Comparison of ENCODE assay signal across 8 cellular contexts in genomic region chr20:24992420-24993205, GRCh38. TPM values are rescaled to one million over a fixed set of nuclear protein-coding genes. Genes with fewer than 3 reads are reported as not detected.
DNase-seq lines count a peak whose midpoint lies in the region; ATAC-seq, FAIRE-seq and TF ChIP-seq lines count a peak whose summit lies in the region.

TSS of gene APMAP (minus strand) at chr20:24992751. CDS start at chr20:24992688, 63 bp downstream.

- H3K27ac ChIP-seq in SU-DHL-6 (ENCODE audit: low read depth, low read length) (peak within 1 kb of the TSS; percentile 39), pancreas (peak within 1 kb of the TSS; percentile 84 to 96 (median 90)), thyroid gland (peak within 1 kb of the TSS; percentile 82 to 95 (median 88))

- H3K4me3 Mint-ChIP-seq in activated naive CD8-positive, alpha-beta T cell treated with anti-CD3 and anti-CD28 coated beads, Interleukin-2, amount 10 ng/mL, durations not matched to agents 7 days and 5 days, result peak within 1 kb of the TSS; percentile 97

- WGBS in pancreas, 2 donors, result 0 to 1% methylated on average over 69 to 74 of the region's 74 CpGs
- 0 to 1% methylated on average over 8 to 37 of the region's 74 CpGs for WGBS in thyroid gland, 2 donors

- H4K20me1 ChIP-seq in SU-DHL-6 (ENCODE audit: low read depth, low read length), result no peaks in the 10 kb centered on the region

- peaks cover 5% of the 10 kb centered on the region for H3K27me3 Mint-ChIP-seq in activated naive CD8-positive, alpha-beta T cell treated with anti-CD3 and anti-CD28 coated beads, Interleukin-2, amount 10 ng/mL, durations not matched to agents 7 days and 5 days

- no peaks in the 10 kb centered on the region; the same call in 1 of the 2 replicates for H3K79me2 ChIP-seq in SU-DHL-6 (ENCODE audit: insufficient read depth, low read length)

- H3K27ac Mint-ChIP-seq in activated naive CD8-positive, alpha-beta T cell treated with anti-CD3 and anti-CD28 coated beads, Interleukin-2, amount 10 ng/mL, durations not matched to agents 7 days and 5 days, result peak within 1 kb of the TSS; percentile 95

- H3K36me3 ChIP-seq in SU-DHL-6 (ENCODE audit: low read length), result no peaks in the 10 kb centered on the region
- no peaks in the 10 kb centered on the region for H3K36me3 ChIP-seq in pancreas
- H3K36me3 ChIP-seq in thyroid gland, result no peaks in the 10 kb centered on the region

- peaks cover 44% of the 10 kb centered on the region for H3K4me1 Mint-ChIP-seq in activated naive CD8-positive, alpha-beta T cell treated with anti-CD3 and anti-CD28 coated beads, Interleukin-2, amount 10 ng/mL, durations not matched to agents 7 days and 5 days

- H3K27me3 ChIP-seq in SU-DHL-6 (ENCODE audit: low read length), result no peaks in the 10 kb centered on the region
- H3K27me3 ChIP-seq in pancreas, result no peaks in the 10 kb centered on the region
- H3K27me3 ChIP-seq in thyroid gland, result no peaks in the 10 kb centered on the region

- H3K9me2 ChIP-seq in SU-DHL-6 (replicated peaks; ENCODE audit: insufficient read depth, low read length), result no peaks in the 10 kb centered on the region

- peak within 1 kb of the TSS; percentile 83 for H2AFZ ChIP-seq in SU-DHL-6 (ENCODE audit: low read depth, low read length, severe bottlenecking)

- H3F3A ChIP-seq in SU-DHL-6 (ENCODE audit: insufficient read depth), result no peaks in the 10 kb centered on the region

- H3K4me1 ChIP-seq in pancreas (peaks cover 5 to 32% (median 8%) of the 10 kb centered on the region in 3 donors), thyroid gland (peaks cover 53 to 57% of the 10 kb centered on the region in 2 donors)

- peak within 1 kb of the TSS; percentile 87 for H3K9ac ChIP-seq in SU-DHL-6 (ENCODE audit: low read length)

- H3K4me3 ChIP-seq in GM12864 (ENCODE audit: low read depth, low read length), result peak within 1 kb of the TSS; percentile 70
- H3K4me3 ChIP-seq in SU-DHL-6 (ENCODE audit: insufficient read depth, low read length, poor library complexity, severe bottlenecking), result peak within 1 kb of the TSS; percentile 84
- H3K4me3 ChIP-seq in pancreas, result peak within 1 kb of the TSS; percentile 48 to 90 (median 68)
- peak within 1 kb of the TSS; percentile 49 to 91 (median 71) for H3K4me3 ChIP-seq in thyroid gland (replicated peaks in 1 of 3)

- H3K4me2 ChIP-seq in SU-DHL-6 (ENCODE audit: low read depth, low read length, poor library complexity, severe bottlenecking), result peak within 1 kb of the TSS; percentile 80

- DNase-seq in GM12864 (ENCODE audit: low read depth), result peak; percentile 71
- peak; percentile 92 for DNase-seq in NCI-H1092 treated with DMSO at 0.1 percent for 48 hours (lab: John Stamatoyannopoulos, UW)
- peak; percentile 98 for DNase-seq in activated naive CD8-positive, alpha-beta T cell treated with anti-CD3 and anti-CD28 coated beads, Interleukin-2, amount 10 ng/mL, durations not matched to agents 7 days and 5 days
- peak; percentile 93 to 99 (median 98) for DNase-seq in head of caudate nucleus
- DNase-seq in pancreas, result peak; percentile 93 to 97 (median 96)
- peak; percentile 96 for DNase-seq in thyroid gland

- no peaks in the 10 kb centered on the region for H3K9me3 Mint-ChIP-seq in activated naive CD8-positive, alpha-beta T cell treated with anti-CD3 and anti-CD28 coated beads, Interleukin-2, amount 10 ng/mL, durations not matched to agents 7 days and 5 days

- POLR2A ChIA-PET in activated naive CD8-positive, alpha-beta T cell treated with anti-CD3 and anti-CD28 coated beads, Interleukin-2, amount 10 ng/mL, durations not matched to agents 7 days and 5 days (lab: Charles Lee), result interaction anchor here (0.6 to 3.9 kb wide), 10 partner anchors 38 to 259 kb away, joined by 3 to 32 read pairs (median 5); partner anchors contain the start of genes ACSS1 and CST7

- peaks cover 14% of the 10 kb centered on the region for H3K36me3 Mint-ChIP-seq in activated naive CD8-positive, alpha-beta T cell treated with anti-CD3 and anti-CD28 coated beads, Interleukin-2, amount 10 ng/mL, durations not matched to agents 7 days and 5 days

- ATAC-seq in HG02623 (IDR thresholded peaks at IDR 0.05; ENCODE audit: unreplicated experiment), result peak; percentile 97
- ATAC-seq in activated naive CD8-positive, alpha-beta T cell treated with anti-CD3 and anti-CD28 coated beads, Interleukin-2, amount 10 ng/mL, durations not matched to agents 7 days and 5 days (ENCODE audit: low read depth), result peak; percentile 92
- ATAC-seq in pancreas, result peak; percentile 94 to 97 (median 96)

- no peaks in the 10 kb centered on the region for H3K9me3 ChIP-seq in SU-DHL-6 (ENCODE audit: insufficient read depth, low read length)
- no peaks in the 10 kb centered on the region for H3K9me3 ChIP-seq in pancreas
- no peaks in the 10 kb centered on the region for H3K9me3 ChIP-seq in thyroid gland

- FAIRE-seq in pancreas (lab: Jason Lieb, UNC), result no peak

- intact Hi-C loops in head of caudate nucleus (cut with DNase I), result loop anchor here (5.0 kb wide), 4 partner anchors 185 to 400 kb away; partner anchors contain the start of genes ABHD12, ENTPD6 and PYGB
- intact Hi-C loops in pancreas (cut with DNase I), result loop anchor here in 2 of 3 donors (10.0 kb wide), 2 partner anchors 72 to 182 kb away; no protein-coding TSS in a partner anchor
- intact Hi-C loops in thyroid gland (cut with DNase I), result loop anchor here (5.0 kb wide), 1 partner anchor 405 kb away; no protein-coding TSS in a partner anchor

- TF ChIP-seq CTCF in GM12864 (IDR thresholded peaks at IDR 0.05; ENCODE audit: low read depth, low read length, missing control alignments), result no peak
- no peak for TF ChIP-seq CTCF in SU-DHL-6 (IDR thresholded peaks at IDR 0.05; ENCODE audit: insufficient read depth, low read length, poor library complexity, severe bottlenecking)
- no peak for TF ChIP-seq CTCF in pancreas (IDR thresholded peaks at IDR 0.05)
- TF ChIP-seq CTCF in thyroid gland (IDR thresholded peaks at IDR 0.05), result peak in 1 of 6 experiments; percentile 7

- TF ChIP-seq POLR2A in thyroid gland (IDR thresholded peaks at IDR 0.05), result peak; percentile 95 to 100

RNA-seq across cellular contexts. Expression of gene APMAP, which starts in this region (rescaled TPM):
- 10 to 100 TPM; 60.7 to 64.6 TPM for total RNA-seq in activated naive CD8-positive, alpha-beta T cell treated with anti-CD3 and anti-CD28 coated beads, Interleukin-2, amount 10 ng/mL, durations not matched to agents 7 days and 5 days
- 10 to 100 TPM; 20.8 to 39.2 (median 28.4) TPM for total RNA-seq in pancreas
- 10 to 100 TPM; 22.9 to 47.8 TPM for polyA plus RNA-seq in pancreas
- 100 to 1,000 TPM; 171 to 205 (median 186) TPM for total RNA-seq in thyroid gland

Comparison
In these comparisons a context has a peak if more than half of its experiments do, and no peak if none do; other contexts are left out.
1. Peak in every context shown above with its lines: DNase-seq, ATAC-seq, H3K4me3 ChIP-seq and H3K27ac ChIP-seq.
2. H3K27ac ChIP-seq: peak in every context shown above with its lines; median percentile 90 in pancreas; 88 in thyroid gland; 39 in SU-DHL-6.